In the genomic region with DNA sequence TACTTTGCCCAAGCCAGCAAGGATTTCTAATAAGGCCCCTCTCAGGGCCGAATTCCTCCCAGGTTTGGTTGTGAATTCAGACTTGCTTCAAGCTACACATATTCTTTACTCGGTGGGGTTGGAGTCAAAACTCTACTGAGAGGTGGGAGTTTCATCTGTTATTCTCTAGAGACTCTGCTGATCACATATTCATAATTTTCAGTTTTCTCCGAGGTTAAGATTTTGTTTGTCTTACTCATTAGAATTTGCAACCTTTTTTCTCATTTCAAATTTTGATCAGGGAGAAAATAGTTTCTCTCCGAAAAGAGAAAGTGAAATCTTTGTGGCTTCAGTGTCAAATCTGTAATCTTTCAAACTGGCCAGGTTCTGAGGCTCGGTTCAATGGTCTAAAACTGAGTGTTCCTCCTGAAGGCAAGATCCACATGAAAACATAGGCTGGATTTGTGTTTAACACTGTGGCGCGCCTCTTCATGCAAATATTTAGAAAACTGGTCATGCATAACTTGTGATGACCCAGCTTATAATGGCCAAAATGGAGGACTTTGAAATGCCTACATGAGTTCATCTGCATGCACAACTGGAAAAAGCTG, we compare ENCODE assay signal across 9 cellular contexts. TPM values are rescaled to one million over a fixed set of nuclear protein-coding genes. Genes with fewer than 3 reads are reported as not detected.
DNase-seq lines count a peak whose midpoint lies in the region; ATAC-seq, FAIRE-seq and TF ChIP-seq lines count a peak whose summit lies in the region.
"Had no signal": no experiment of that assay in that cellular context is flagged by ENCODE, and none has a peak within 500 bp of the region (broad histone marks: within the 10 kb centered on the region; RNA-seq: fewer than 3 reads in every experiment).

No MANE protein-coding gene starts in this region.

- H3K4me3 ChIP-seq in effector memory CD4-positive, alpha-beta T cell (ENCODE audit: insufficient read depth, low read depth, low read length, poor library complexity, severe bottlenecking) = no peak overlapping the region

- peak; percentile 78 for FAIRE-seq in GM12892 (lab: Jason Lieb, UNC)

- CTCF ChIA-PET in HEK293T (lab: Yijun Ruan, JAX) = interaction anchor here (0.6 to 1.4 kb wide), 2 partner anchors 10 to 43 kb away, joined by 3 to 7 read pairs; no protein-coding TSS in a partner anchor

- DNase-seq in GM12892 (ENCODE audit: insufficient read length) (no peak), HK-2 (ENCODE audit: unreplicated experiment) (peak; percentile 36), kidney glomerular epithelial cell (lab: John Stamatoyannopoulos, UW) (peak; percentile 66), HEK293T (ENCODE audit: extremely low spot score) (no peak), NCI-H1092 (lab: John Stamatoyannopoulos, UW) (no peak), NCI-H2227 treated with DMSO at 0.1 percent for 48 hours (lab: John Stamatoyannopoulos, UW) (no peak)
- no peak for DNase-seq in effector memory CD4-positive, alpha-beta T cell
- DNase-seq: erythroblast had no signal

- POLR2A ChIA-PET in HEK293T (lab: Yijun Ruan, JAX) = no interaction called here

- no peaks in the 10 kb centered on the region for H3K4me1 ChIP-seq in effector memory CD4-positive, alpha-beta T cell (ENCODE audit: control insufficient read depth, insufficient read depth, low read length, poor library complexity, severe bottlenecking)

- H3K27ac ChIP-seq in effector memory CD4-positive, alpha-beta T cell (ENCODE audit: insufficient read depth, low read length, poor library complexity, severe bottlenecking) = no peak overlapping the region

- no peaks in the 10 kb centered on the region for H3K36me3 ChIP-seq in effector memory CD4-positive, alpha-beta T cell (ENCODE audit: control insufficient read depth, insufficient read depth, low read length)

- TF ChIP-seq POLR2A in GM12892 (IDR thresholded peaks at IDR 0.05; ENCODE audit: low read depth, low read length) = no peak

- no peaks in the 10 kb centered on the region for H3K27me3 ChIP-seq in effector memory CD4-positive, alpha-beta T cell (replicated peaks; ENCODE audit: control insufficient read depth, insufficient read depth, low read length, poor library complexity, severe bottlenecking)

- no peaks in the 10 kb centered on the region for H3K9me3 ChIP-seq in effector memory CD4-positive, alpha-beta T cell (ENCODE audit: control insufficient read depth, low read length)

- peak; percentile 76 for ATAC-seq in GM21529 (IDR thresholded peaks at IDR 0.05; ENCODE audit: unreplicated experiment)

TF ChIP-seq in HEK293T, 16 proteins besides CTCF, POLR2A, EP300 and RAD21:
- TF ChIP-seq ARNT (IDR thresholded peaks at IDR 0.05) (no peak), SP1 (IDR thresholded peaks at IDR 0.05) (no peak), SUZ12 (IDR thresholded peaks at IDR 0.05) (no peak), TARDBP (IDR thresholded peaks at IDR 0.05) (no peak), CTBP1 (IDR thresholded peaks at IDR 0.05; ENCODE audit: borderline replicate concordance) (no peak), ZNF384 (IDR thresholded peaks at IDR 0.05) (no peak), L3MBTL2 (conservative IDR thresholded peaks at IDR 0.05) (no peak), NFRKB (IDR thresholded peaks at IDR 0.05) (no peak), BHLHE40 (IDR thresholded peaks at IDR 0.05; ENCODE audit: borderline replicate concordance) (no peak), ELF4 (IDR thresholded peaks at IDR 0.05) (no peak), HDGF (IDR thresholded peaks at IDR 0.05; ENCODE audit: borderline replicate concordance) (no peak)
- TF ChIP-seq, protein P1, sequence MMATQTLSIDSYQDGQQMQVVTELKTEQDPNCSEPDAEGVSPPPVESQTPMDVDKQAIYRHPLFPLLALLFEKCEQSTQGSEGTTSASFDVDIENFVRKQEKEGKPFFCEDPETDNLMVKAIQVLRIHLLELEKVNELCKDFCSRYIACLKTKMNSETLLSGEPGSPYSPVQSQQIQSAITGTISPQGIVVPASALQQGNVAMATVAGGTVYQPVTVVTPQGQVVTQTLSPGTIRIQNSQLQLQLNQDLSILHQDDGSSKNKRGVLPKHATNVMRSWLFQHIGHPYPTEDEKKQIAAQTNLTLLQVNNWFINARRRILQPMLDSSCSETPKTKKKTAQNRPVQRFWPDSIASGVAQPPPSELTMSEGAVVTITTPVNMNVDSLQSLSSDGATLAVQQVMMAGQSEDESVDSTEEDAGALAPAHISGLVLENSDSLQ (IDR thresholded peaks at IDR 0.05) = no peak

RNA-seq across cellular contexts. Expression of a gene that starts 21.5 kb away (rescaled TPM):
- 993 TPM for polyA plus RNA-seq in GM12892 (2012; ENCODE audit: missing spikeins)

RNA-seq across cellular contexts. Expression of a gene that starts 38.8 kb away (rescaled TPM):
- not detected for polyA plus RNA-seq in GM12892 (2012; ENCODE audit: missing spikeins)

RNA-seq across cellular contexts. Expression of a gene that starts 44.7 kb away (rescaled TPM):
- 150 TPM for polyA plus RNA-seq in GM12892 (2012; ENCODE audit: missing spikeins)

RNA-seq across cellular contexts. Expression of a gene that starts 54.1 kb away (rescaled TPM):
- polyA plus RNA-seq in GM12892 (2012; ENCODE audit: missing spikeins) = 37.0 TPM

RNA-seq across cellular contexts. Expression of a gene that starts 56.9 kb away (rescaled TPM):
- polyA plus RNA-seq in GM12892 (2012; ENCODE audit: missing spikeins) = 12.0 TPM

Comparison
In these comparisons a context has a peak if more than half of its experiments do, and no peak if none do; other contexts are left out.
1. DNase-seq: peak in HK-2 (single experiment) and kidney glomerular epithelial cell (single experiment); none in GM12892 (single experiment), HEK293T (single experiment), NCI-H1092 (single experiment), NCI-H2227 treated with DMSO at 0.1 percent for 48 hours (single experiment) and effector memory CD4-positive, alpha-beta T cell (0 of 3).